ENCODE assay signal across 16 cellular contexts in the genomic region with DNA sequence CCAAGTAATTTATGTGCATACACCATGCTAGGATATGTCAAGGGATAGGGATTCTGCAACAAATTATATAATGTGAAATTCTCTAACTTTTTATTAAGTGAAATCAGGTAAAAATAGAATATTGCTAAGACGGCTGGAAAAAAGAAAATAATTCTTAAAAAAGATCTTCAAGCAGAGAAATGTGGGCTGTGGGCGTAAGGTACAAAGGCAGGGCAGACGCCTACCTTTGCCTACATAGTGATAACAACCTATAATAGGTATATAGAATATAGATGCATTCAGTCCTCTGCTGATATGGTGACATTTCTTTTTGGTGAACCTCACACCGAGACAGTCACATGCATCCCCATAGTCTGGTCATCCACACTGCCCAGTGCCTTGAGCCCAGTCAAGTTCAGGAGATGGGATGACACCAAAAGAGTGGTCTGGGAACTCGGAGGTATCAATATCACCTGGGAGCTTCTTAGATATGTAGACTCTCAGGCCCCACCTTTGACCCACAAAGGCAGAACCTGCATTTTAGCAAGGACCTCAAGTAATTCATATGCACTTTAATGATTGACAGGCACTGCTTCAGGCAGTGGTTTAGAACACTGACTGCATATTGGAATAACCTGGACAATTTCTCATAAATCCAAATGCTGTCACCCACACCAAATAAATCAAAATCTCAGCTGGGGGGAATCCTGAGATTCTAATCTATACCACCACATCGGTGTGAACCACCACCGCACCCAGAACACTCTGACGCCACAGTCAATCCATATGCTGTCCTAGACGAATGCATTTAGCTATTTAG. TPM values are rescaled to one million over a fixed set of nuclear protein-coding genes. Genes with fewer than 3 reads are reported as not detected.
DNase-seq lines count a peak whose midpoint lies in the region; ATAC-seq and TF ChIP-seq lines count a peak whose summit lies in the region.
"Had no signal": no experiment of that assay in that cellular context is flagged by ENCODE, and none has a peak within 500 bp of the region (broad histone marks: within the 10 kb centered on the region; RNA-seq: fewer than 3 reads in every experiment).

No MANE protein-coding gene starts in this region.

- POLR2A ChIA-PET in SK-N-SH (lab: Yijun Ruan, JAX), result no interaction called here

- no peak for ATAC-seq in SK-N-SH treated with all-trans-retinoic acid at 6 μM for 48 hours
- ATAC-seq in GM18502 (IDR thresholded peaks at IDR 0.05; ENCODE audit: poor library complexity, unreplicated experiment), result no peak
- ATAC-seq: CD8-positive, alpha-beta T cell; GM12878 had no signal

- 0 out of 4 replicates have a peak, but pooled peaks of 1 of the 2 experiments have one; percentile 38 for TF ChIP-seq EP300 in SK-N-SH (IDR thresholded peaks at IDR 0.05; ENCODE audit: borderline replicate concordance in 1 of 2, low read depth in 1 of 2, low read length in 1 of 2)

- H3K9me2 ChIP-seq in SK-N-SH, result no peaks in the 10 kb centered on the region

- no peak for TF ChIP-seq CTCF in SK-N-SH (IDR thresholded peaks at IDR 0.05)

- peaks cover 15% of the 10 kb centered on the region for H3K27me3 ChIP-seq in SK-N-SH (ENCODE audit: insufficient read depth)
- H3K27me3 ChIP-seq: BLaER1 treated with 17β-estradiol and CSF1 and Interleukin-3, amounts not matched to agents 10 nM and 100 nM had no signal

- no peaks in the 10 kb centered on the region for H4K20me1 ChIP-seq in SK-N-SH (ENCODE audit: insufficient read depth)
- H4K20me1 ChIP-seq: BLaER1 treated with 17β-estradiol and CSF1 and Interleukin-3, amounts not matched to agents 10 nM and 100 nM had no signal

- H3K4me2 ChIP-seq in SK-N-SH, result no peak overlapping the region
- H3K4me2 ChIP-seq: BLaER1 treated with 17β-estradiol and CSF1 and Interleukin-3, amounts not matched to agents 10 nM and 100 nM had no signal

- no peak overlapping the region for H2AFZ ChIP-seq in SK-N-SH (ENCODE audit: low read depth)

- no peaks in the 10 kb centered on the region for H3K36me3 ChIP-seq in SK-N-SH (replicated peaks in 1 of 2; ENCODE audit: control insufficient read depth in 1 of 2, insufficient read depth in 2 of 2, low read length in 1 of 2)
- H3K36me3 ChIP-seq: BLaER1 treated with 17β-estradiol and CSF1 and Interleukin-3, amounts not matched to agents 10 nM and 100 nM had no signal

- no peaks in the 10 kb centered on the region for H3K9me3 ChIP-seq in SK-N-SH
- H3K9me3 ChIP-seq: BLaER1 treated with 17β-estradiol and CSF1 and Interleukin-3, amounts not matched to agents 10 nM and 100 nM had no signal

- CTCF ChIA-PET in SK-N-SH (lab: Yijun Ruan, JAX), result interaction anchor here (0.7 to 3.2 kb wide), 6 partner anchors 9 to 171 kb away, joined by 3 to 22 read pairs (median 6); no protein-coding TSS in a partner anchor

- TF ChIP-seq RAD21 in SK-N-SH (IDR thresholded peaks at IDR 0.05; ENCODE audit: low read length), result no peak

- H3K9ac ChIP-seq in SK-N-SH, result no peak overlapping the region
- H3K9ac ChIP-seq: BLaER1 treated with 17β-estradiol and CSF1 and Interleukin-3, amounts not matched to agents 10 nM and 100 nM had no signal

- H3K4me1 ChIP-seq in SK-N-SH (ENCODE audit: control insufficient read depth in 1 of 2, insufficient read depth in 2 of 2, low read depth in 1 of 2, low read length in 1 of 2), result peaks cover 0 to 5% of the 10 kb centered on the region in 2 experiments; a peak in 2 of 4 replicates

- DNase-seq in SK-N-SH, result peak; percentile 23
- peak in 2 of 3 experiments; percentile 68 to 94 for DNase-seq in NCI-H1417 (lab: John Stamatoyannopoulos, UW)
- DNase-seq in caudate nucleus (lab: John Stamatoyannopoulos, UW), result peak in 30 of 61 donors; percentile 2 to 89 (median 20)
- DNase-seq in stimulated activated CD4-positive, alpha-beta T cell treated with anti-CD3 and anti-CD28 coated beads, Interleukin-4, amount 100 ng/mL, for 24 hours, result no peak
- DNase-seq in Kasumi-1 (lab: John Stamatoyannopoulos, UW), result no peak
- DNase-seq: Calu3; CD8-positive, alpha-beta T cell; DMS 273 treated with DMSO at 0.1 percent for 48 hours; DMS53; DND-41; EL; H9 had no signal

- H3F3A ChIP-seq in SK-N-SH (replicated peaks; ENCODE audit: insufficient read depth), result no peaks in the 10 kb centered on the region

- H3K27ac ChIP-seq in SK-N-SH (ENCODE audit: low read depth in 2 of 2, low read length in 1 of 2) (no peak overlapping the region), caudate nucleus (ENCODE audit: low read depth, low read length) (peak overlapping the region; percentile 69)
- H3K27ac ChIP-seq: BLaER1 treated with 17β-estradiol and CSF1 and Interleukin-3, amounts not matched to agents 10 nM and 100 nM had no signal

- WGBS in SK-N-SH (ENCODE audit: low lambda C conversion rate), result 40% methylated on average over 9 of the region's 9 CpGs

- no peak overlapping the region for H3K4me3 ChIP-seq in SK-N-SH (ENCODE audit: low read depth in 2 of 2, low read length in 1 of 2)
- H3K4me3 ChIP-seq: BLaER1 treated with 17β-estradiol and CSF1 and Interleukin-3, amounts not matched to agents 10 nM and 100 nM; GM12878 had no signal

- no peaks in the 10 kb centered on the region for H3K79me2 ChIP-seq in SK-N-SH (ENCODE audit: insufficient read depth)

TF ChIP-seq in SK-N-SH, 30 proteins besides CTCF, POLR2A, EP300 and RAD21:
- TF ChIP-seq GATA2 (CRISPR knock-in tag; IDR thresholded peaks at IDR 0.05), result peak; percentile 46; the same call in 1 of the 2 replicates
- no peak for TF ChIP-seq NRF1 (IDR thresholded peaks at IDR 0.05; ENCODE audit: low read depth, low read length)
- TF ChIP-seq, protein P1, sequence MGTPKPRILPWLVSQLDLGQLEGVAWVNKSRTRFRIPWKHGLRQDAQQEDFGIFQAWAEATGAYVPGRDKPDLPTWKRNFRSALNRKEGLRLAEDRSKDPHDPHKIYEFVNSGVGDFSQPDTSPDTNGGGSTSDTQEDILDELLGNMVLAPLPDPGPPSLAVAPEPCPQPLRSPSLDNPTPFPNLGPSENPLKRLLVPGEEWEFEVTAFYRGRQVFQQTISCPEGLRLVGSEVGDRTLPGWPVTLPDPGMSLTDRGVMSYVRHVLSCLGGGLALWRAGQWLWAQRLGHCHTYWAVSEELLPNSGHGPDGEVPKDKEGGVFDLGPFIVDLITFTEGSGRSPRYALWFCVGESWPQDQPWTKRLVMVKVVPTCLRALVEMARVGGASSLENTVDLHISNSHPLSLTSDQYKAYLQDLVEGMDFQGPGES (IDR thresholded peaks at IDR 0.05; ENCODE audit: low read depth, low read length), result no peak
TF ChIP-seq in SK-N-SH: peak in this region for 1.

TF ChIP-seq in SK-N-SH treated with all-trans-retinoic acid at 6 μM for 48 hours, 23 proteins besides CTCF, POLR2A, EP300 and RAD21 (continues in another document):
- no peak for TF ChIP-seq ZFP30 (CRISPR knock-in tag; IDR thresholded peaks at IDR 0.05)
- no peak for TF ChIP-seq ZNF70 (CRISPR knock-in tag; IDR thresholded peaks at IDR 0.05)
- no peak for TF ChIP-seq ZC3H10 (CRISPR knock-in tag; IDR thresholded peaks at IDR 0.05)
- TF ChIP-seq ARNTL (CRISPR knock-in tag; IDR thresholded peaks at IDR 0.05; ENCODE audit: borderline replicate concordance, low read depth), result no peak
- TF ChIP-seq BACH2 (CRISPR knock-in tag; IDR thresholded peaks at IDR 0.05; ENCODE audit: borderline replicate concordance), result no peak
- TF ChIP-seq ISL1 (CRISPR knock-in tag; IDR thresholded peaks at IDR 0.05), result no peak
- TF ChIP-seq, protein P2, sequence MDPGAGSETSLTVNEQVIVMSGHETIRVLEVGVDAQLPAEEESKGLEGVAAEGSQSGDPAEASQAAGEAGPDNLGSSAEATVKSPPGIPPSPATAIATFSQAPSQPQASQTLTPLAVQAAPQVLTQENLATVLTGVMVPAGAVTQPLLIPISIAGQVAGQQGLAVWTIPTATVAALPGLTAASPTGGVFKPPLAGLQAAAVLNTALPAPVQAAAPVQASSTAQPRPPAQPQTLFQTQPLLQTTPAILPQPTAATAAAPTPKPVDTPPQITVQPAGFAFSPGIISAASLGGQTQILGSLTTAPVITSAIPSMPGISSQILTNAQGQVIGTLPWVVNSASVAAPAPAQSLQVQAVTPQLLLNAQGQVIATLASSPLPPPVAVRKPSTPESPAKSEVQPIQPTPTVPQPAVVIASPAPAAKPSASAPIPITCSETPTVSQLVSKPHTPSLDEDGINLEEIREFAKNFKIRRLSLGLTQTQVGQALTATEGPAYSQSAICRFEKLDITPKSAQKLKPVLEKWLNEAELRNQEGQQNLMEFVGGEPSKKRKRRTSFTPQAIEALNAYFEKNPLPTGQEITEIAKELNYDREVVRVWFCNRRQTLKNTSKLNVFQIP (CRISPR knock-in tag; IDR thresholded peaks at IDR 0.05; ENCODE audit: borderline replicate concordance, low read depth), result no peak
- TF ChIP-seq, protein P3, sequence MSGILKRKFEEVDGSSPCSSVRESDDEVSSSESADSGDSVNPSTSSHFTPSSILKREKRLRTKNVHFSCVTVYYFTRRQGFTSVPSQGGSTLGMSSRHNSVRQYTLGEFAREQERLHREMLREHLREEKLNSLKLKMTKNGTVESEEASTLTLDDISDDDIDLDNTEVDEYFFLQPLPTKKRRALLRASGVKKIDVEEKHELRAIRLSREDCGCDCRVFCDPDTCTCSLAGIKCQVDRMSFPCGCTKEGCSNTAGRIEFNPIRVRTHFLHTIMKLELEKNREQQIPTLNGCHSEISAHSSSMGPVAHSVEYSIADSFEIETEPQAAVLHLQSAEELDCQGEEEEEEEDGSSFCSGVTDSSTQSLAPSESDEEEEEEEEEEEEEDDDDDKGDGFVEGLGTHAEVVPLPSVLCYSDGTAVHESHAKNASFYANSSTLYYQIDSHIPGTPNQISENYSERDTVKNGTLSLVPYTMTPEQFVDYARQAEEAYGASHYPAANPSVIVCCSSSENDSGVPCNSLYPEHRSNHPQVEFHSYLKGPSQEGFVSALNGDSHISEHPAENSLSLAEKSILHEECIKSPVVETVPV (CRISPR knock-in tag; IDR thresholded peaks at IDR 0.05), result no peak

RNA-seq across cellular contexts. Expression of a gene that starts 57.4 kb away (rescaled TPM):
- polyA plus RNA-seq in SK-N-SH (2012; rRNA removed), result 5.5 and 6.5 TPM in 2 replicates
- 8.7 and 12.4 TPM in 2 replicates for polyA plus RNA-seq in SK-N-SH (2012; cell fraction: cytosol; rRNA removed)
- polyA plus RNA-seq in SK-N-SH (2012; cell fraction: nucleus; rRNA removed), result 3.1 and 3.3 TPM in 2 replicates

RNA-seq across cellular contexts. Expression of a gene that starts 59.5 kb away (rescaled TPM):
- 0.02 TPM in 2 replicates for polyA plus RNA-seq in SK-N-SH (2012; rRNA removed)
- polyA plus RNA-seq in SK-N-SH (2012; cell fraction: cytosol; rRNA removed), result 0.03 TPM in 2 replicates
- 0.01 and 0.02 TPM in 2 replicates for polyA plus RNA-seq in SK-N-SH (2012; cell fraction: nucleus; rRNA removed)

Comparison
In these comparisons a context has a peak if more than half of its experiments do, and no peak if none do; other contexts are left out.
1. DNase-seq: peak in SK-N-SH (single experiment) and NCI-H1417 (2 of 3); none in stimulated activated CD4-positive, alpha-beta T cell treated with anti-CD3 and anti-CD28 coated beads, Interleukin-4, amount 100 ng/mL, for 24 hours (single experiment) and Kasumi-1 (0 of 2).